Comparison of ENCODE assay signal across 8 cellular contexts in genomic region chr12:12722351-12723146, GRCh38. TPM values are rescaled to one million over a fixed set of nuclear protein-coding genes. Genes with fewer than 3 reads are reported as not detected.
DNase-seq lines count a peak whose midpoint lies in the region; ATAC-seq and TF ChIP-seq lines count a peak whose summit lies in the region.

No MANE protein-coding gene starts in this region.

- peaks cover 49% of the 10 kb centered on the region for H3K36me3 Mint-ChIP-seq in activated naive CD8-positive, alpha-beta T cell treated with anti-CD3 and anti-CD28 coated beads, Interleukin-2, amount 50 U/mL, for 24 hours (ENCODE audit: low read depth)

- H3K27me3 Mint-ChIP-seq in activated naive CD8-positive, alpha-beta T cell treated with anti-CD3 and anti-CD28 coated beads, Interleukin-2, amount 50 U/mL, for 24 hours: peaks cover 6% of the 10 kb centered on the region

- H3K9me3 ChIP-seq in upper lobe of right lung: no peaks in the 10 kb centered on the region

- peak overlapping the region; percentile 87 for H3K4me3 Mint-ChIP-seq in activated naive CD8-positive, alpha-beta T cell treated with anti-CD3 and anti-CD28 coated beads, Interleukin-2, amount 50 U/mL, for 24 hours

- no peak for ATAC-seq in activated naive CD8-positive, alpha-beta T cell treated with anti-CD3 and anti-CD28 coated beads, Interleukin-2, amount 50 U/mL, for 24 hours
- no peak for ATAC-seq in upper lobe of right lung
- ATAC-seq in HG03139 (IDR thresholded peaks at IDR 0.05; ENCODE audit: unreplicated experiment): no peak

- DNase-seq in GM12865 (ENCODE audit: low read depth): peak; percentile 52
- DNase-seq in NCI-H1105 (lab: John Stamatoyannopoulos, UW): peak; percentile 35
- no peak for DNase-seq in activated naive CD8-positive, alpha-beta T cell treated with anti-CD3 and anti-CD28 coated beads, Interleukin-2, amount 50 U/mL, for 24 hours
- peak; percentile 52 for DNase-seq in kidney tubule cell (ENCODE audit: low spot score)
- DNase-seq in upper lobe of right lung: no peak
- DNase-seq in HK-2 (ENCODE audit: unreplicated experiment): no peak
- DNase-seq in islet precursor cell: no peak

- H3K9me3 Mint-ChIP-seq in activated naive CD8-positive, alpha-beta T cell treated with anti-CD3 and anti-CD28 coated beads, Interleukin-2, amount 50 U/mL, for 24 hours: no peaks in the 10 kb centered on the region

- H3K4me1 Mint-ChIP-seq in activated naive CD8-positive, alpha-beta T cell treated with anti-CD3 and anti-CD28 coated beads, Interleukin-2, amount 50 U/mL, for 24 hours: peaks cover 55% of the 10 kb centered on the region

- H3K27me3 ChIP-seq in upper lobe of right lung: no peaks in the 10 kb centered on the region

- H3K4me3 ChIP-seq in GM12865 (ENCODE audit: low read depth, low read length): peak overlapping the region; percentile 55
- peak overlapping the region; percentile 77 for H3K4me3 ChIP-seq in upper lobe of right lung

- peaks cover 32% of the 10 kb centered on the region for H3K4me1 ChIP-seq in upper lobe of right lung

- peaks cover 32% of the 10 kb centered on the region for H3K36me3 ChIP-seq in upper lobe of right lung

- H3K27ac ChIP-seq in upper lobe of right lung: peak overlapping the region; percentile 98

- intact Hi-C loops in upper lobe of right lung (cut with DNase I): no loop called here

- peak overlapping the region; percentile 96 for H3K27ac Mint-ChIP-seq in activated naive CD8-positive, alpha-beta T cell treated with anti-CD3 and anti-CD28 coated beads, Interleukin-2, amount 50 U/mL, for 24 hours

- TF ChIP-seq CTCF in GM12865 (IDR thresholded peaks at IDR 0.05; ENCODE audit: insufficient read depth, low read depth, low read length, missing control alignments): no peak
- TF ChIP-seq CTCF in upper lobe of right lung (IDR thresholded peaks at IDR 0.05): no peak

RNA-seq across cellular contexts. Expression of gene CDKN1B, which starts 5.4 kb away (rescaled TPM):
- total RNA-seq in upper lobe of right lung: 51.4 TPM

RNA-seq across cellular contexts. Expression of gene GPR19, which starts 26.6 kb away (rescaled TPM):
- total RNA-seq in upper lobe of right lung: not detected

Comparison
In these comparisons a context has a peak if more than half of its experiments do, and no peak if none do; other contexts are left out.
1. DNase-seq: peak in GM12865 (single experiment), NCI-H1105 (single experiment) and kidney tubule cell (single experiment); none in activated naive CD8-positive, alpha-beta T cell treated with anti-CD3 and anti-CD28 coated beads, Interleukin-2, amount 50 U/mL, for 24 hours (single experiment), upper lobe of right lung (single experiment), HK-2 (single experiment) and islet precursor cell (single experiment).